In the genomic region with DNA sequence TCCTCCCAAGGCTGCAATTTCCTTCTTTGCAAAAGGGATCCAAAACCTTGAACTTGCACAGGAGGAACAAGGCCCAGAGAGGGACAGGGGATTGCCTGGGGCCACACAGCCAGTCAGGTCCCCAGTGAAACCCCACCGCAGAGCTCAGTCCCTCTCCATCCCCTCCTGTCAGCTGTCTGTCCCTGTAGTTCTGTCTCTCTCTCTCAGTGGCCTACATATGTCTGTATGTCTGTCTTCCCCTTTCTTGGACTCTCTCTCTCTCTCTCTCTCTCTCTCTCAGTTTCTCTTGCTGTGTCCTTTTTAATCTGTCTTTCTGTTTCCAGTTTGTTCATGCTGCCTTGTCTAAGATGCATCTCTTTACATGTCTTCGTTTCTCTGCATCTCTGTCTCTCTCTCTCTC, we compare ENCODE assay signal across 21 cellular contexts. TPM values are rescaled to one million over a fixed set of nuclear protein-coding genes. Genes with fewer than 3 reads are reported as not detected.
"Had no signal": no experiment of that assay in that cellular context is flagged by ENCODE, and none has a peak within 500 bp of the region (broad histone marks: within the 10 kb centered on the region; RNA-seq: fewer than 3 reads in every experiment).

No MANE protein-coding gene starts in this region.

- H3K27me3 ChIP-seq: brain microvascular endothelial cell, transverse colon, uterus had no signal

- FAIRE-seq: colon, frontal cortex, kidney had no signal

- DNase-seq: activated CD4-positive, alpha-beta T cell treated with anti-CD3 and anti-CD28 coated beads, Interleukin-2, amount 50 U/mL, for 1 hour; activated T-cell treated with anti-CD3 and anti-CD28 coated beads for 4 hours; anterior cingulate cortex; brain microvascular endothelial cell; central memory CD4-positive, alpha-beta T cell; endodermal cell; head of caudate nucleus; kidney; stimulated activated CD4-positive, alpha-beta T cell treated with anti-CD3 and anti-CD28 coated beads, Interleukin-12 subunit alpha, Interleukin-12 subunit beta, amount 100 ng/mL, for 4 hours; stimulated activated CD4-positive, alpha-beta T cell treated with anti-CD3 and anti-CD28 coated beads, Interleukin-2, amount 100 ng/mL, for 24 hours; transverse colon; uterus had no signal

- H3K36me3 Mint-ChIP-seq: activated naive CD8-positive, alpha-beta T cell; natural killer cell treated with Interleukin-12 subunit alpha and Interleukin-12 subunit beta and Interleukin-15 and Interleukin-18, amount 100 ng/mL, for 72 hours had no signal

- H3K4me3 Mint-ChIP-seq: activated naive CD8-positive, alpha-beta T cell; endodermal cell; natural killer cell treated with Interleukin-12 subunit alpha and Interleukin-12 subunit beta and Interleukin-15 and Interleukin-18, amount 100 ng/mL, for 72 hours; stimulated activated naive CD8-positive, alpha-beta T cell treated with anti-CD3 and anti-CD28 coated beads, Interleukin-15, Interleukin-2, amounts not matched to agents 100 ng/mL and 50 ng/mL, for 24 hours had no signal

- H3K27ac ChIP-seq: brain microvascular endothelial cell, transverse colon, uterus had no signal

- ATAC-seq: left lobe of liver had no signal

- H3K27ac Mint-ChIP-seq: activated naive CD8-positive, alpha-beta T cell; endodermal cell; natural killer cell treated with Interleukin-12 subunit alpha and Interleukin-12 subunit beta and Interleukin-15 and Interleukin-18, amount 100 ng/mL, for 72 hours; stimulated activated naive CD8-positive, alpha-beta T cell treated with anti-CD3 and anti-CD28 coated beads, Interleukin-15, Interleukin-2, amounts not matched to agents 100 ng/mL and 50 ng/mL, for 24 hours had no signal

- H3K4me3 ChIP-seq: lung, transverse colon, uterus had no signal

- H3K9me3 ChIP-seq: transverse colon, uterus had no signal

- H3K4me1 ChIP-seq: uterus had no signal

- H3K4me1 Mint-ChIP-seq: endodermal cell had no signal

- H3K9me3 Mint-ChIP-seq: endodermal cell; natural killer cell treated with Interleukin-12 subunit alpha and Interleukin-12 subunit beta and Interleukin-15 and Interleukin-18, amount 100 ng/mL, for 72 hours; stimulated activated naive CD8-positive, alpha-beta T cell treated with anti-CD3 and anti-CD28 coated beads, Interleukin-15, Interleukin-2, amounts not matched to agents 100 ng/mL and 50 ng/mL, for 24 hours had no signal

- H3K36me3 ChIP-seq: brain microvascular endothelial cell, transverse colon, uterus had no signal

RNA-seq across cellular contexts. Expression of a gene that starts 16.1 kb away (rescaled TPM):
- total RNA-seq: activated CD8-positive, alpha-beta memory T cell treated with anti-CD3 and anti-CD28 coated beads for 36 hours; endodermal cell; frontal cortex; kidney; left lobe of liver; natural killer cell treated with Interleukin-12 subunit alpha and Interleukin-12 subunit beta and Interleukin-15 and Interleukin-18, amount 100 ng/mL, for 72 hours; T-helper 1 cell treated with Interleukin-12 subunit alpha and Interleukin-12 subunit beta and Interleukin-4 antibody, amounts not matched to agents 30 ng/mL and 1 ng/mL, for 36 hours; transverse colon; uterus had no signal
- polyA plus RNA-seq: lung had no signal
